ENCODE assay signal across 17 cellular contexts in the genomic region with DNA sequence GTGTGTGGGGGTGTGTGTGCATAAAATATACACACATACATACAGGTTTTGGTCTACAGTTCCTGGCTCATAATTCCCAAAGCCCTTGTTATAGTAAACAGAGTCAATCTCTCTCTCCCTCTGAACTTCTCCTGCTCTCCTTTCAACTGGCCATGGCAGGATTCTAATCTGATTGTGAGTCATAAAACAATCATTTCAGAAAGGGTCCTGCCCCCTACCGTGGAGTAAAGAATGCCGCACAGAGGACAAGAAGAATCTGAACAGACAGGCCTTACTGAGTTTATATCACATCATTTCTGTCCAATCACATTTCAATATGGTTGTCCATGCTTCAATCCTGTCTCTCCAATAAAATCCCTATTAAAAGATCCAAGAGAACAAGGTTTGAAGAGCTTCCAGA.
DNase-seq lines count a peak whose midpoint lies in the region; ATAC-seq, FAIRE-seq and TF ChIP-seq lines count a peak whose summit lies in the region.
"Had no signal": no experiment of that assay in that cellular context is flagged by ENCODE, and none has a peak within 500 bp of the region (broad histone marks: within the 10 kb centered on the region; RNA-seq: fewer than 3 reads in every experiment).

No MANE protein-coding gene starts in this region.

- H3K4me3 ChIP-seq in A673 (ENCODE audit: low read depth, low read length, poor library complexity, severe bottlenecking) (no peak overlapping the region), GM23248 (no peak overlapping the region), fibroblast of villous mesenchyme (ENCODE audit: low read depth, low read length) (no peak overlapping the region)
- H3K4me3 ChIP-seq: colonic mucosa had no signal

- H3K9me3 ChIP-seq in A673 (ENCODE audit: low read depth, low read length, poor library complexity, severe bottlenecking), result no peaks in the 10 kb centered on the region
- H3K9me3 ChIP-seq in GM23248 (ENCODE audit: low read depth), result no peaks in the 10 kb centered on the region
- H3K9me3 ChIP-seq: colonic mucosa had no signal

- TF ChIP-seq CTCF in A673 (conservative IDR thresholded peaks at IDR 0.05; ENCODE audit: low read depth, low read length) (no peak), fibroblast of villous mesenchyme (IDR thresholded peaks at IDR 0.05; ENCODE audit: insufficient read depth, low read depth, low read length) (peak; percentile 6)

- H3F3A ChIP-seq in GM23248 (ENCODE audit: insufficient read depth), result no peaks in the 10 kb centered on the region

- no peak overlapping the region for H3K4me2 ChIP-seq in GM23248 (ENCODE audit: unreplicated experiment)

- no peak overlapping the region for H2AFZ ChIP-seq in GM23248

- intact Hi-C loops in A673 (cut with micrococcal nuclease; ENCODE audit: unreplicated experiment), result no loop called here

- no peaks in the 10 kb centered on the region for H3K9me2 ChIP-seq in GM23248 (ENCODE audit: insufficient read depth)

- DNase-seq in A673 (ENCODE audit: low spot score), result peak; percentile 4
- peak; percentile 18 for DNase-seq in GM23248
- DNase-seq in SK-N-DZ (ENCODE audit: low spot score), result peak; percentile 49
- DNase-seq in fibroblast of villous mesenchyme (ENCODE audit: low read depth), result peak; percentile 26
- no peak for DNase-seq in activated CD4-positive, CD25-positive, alpha-beta regulatory T cell (lab: John Stamatoyannopoulos, UW)
- DNase-seq in GM12892 (ENCODE audit: insufficient read length), result no peak
- DNase-seq in COLO668 (lab: John Stamatoyannopoulos, UW; ENCODE audit: unreplicated experiment), result no peak
- DNase-seq: activated CD4-positive, alpha-beta T cell treated with anti-CD3 and anti-CD28 coated beads, Interleukin-2, amount 10 ng/mL, durations not matched to agents 7 days and 5 days; activated gamma-delta T cell; C1 segment of cervical spinal cord; colonic mucosa; glutamatergic neuron; left ventricle myocardium superior; NCI-H526 treated with DMSO at 0.1 percent for 48 hours; nucleus accumbens had no signal

- no TSS peak for BruUV-seq in A673 (replicated peaks; lab: Mats Ljungman, UMichigan)

- no peaks in the 10 kb centered on the region for H3K79me2 ChIP-seq in GM23248 (ENCODE audit: insufficient read depth)

- FAIRE-seq in GM12892 (lab: Jason Lieb, UNC), result no peak

- in situ Hi-C loops in GM23248 (cut with MboI), result no loop called here

- H3K9ac ChIP-seq in GM23248, result no peak overlapping the region

- H3K4me1 ChIP-seq in A673 (ENCODE audit: insufficient read depth, low read length, poor library complexity, severe bottlenecking) (no peaks in the 10 kb centered on the region), GM23248 (ENCODE audit: insufficient read depth) (no peaks in the 10 kb centered on the region)
- H3K4me1 ChIP-seq: colonic mucosa had no signal

- H3K36me3 ChIP-seq in A673 (ENCODE audit: insufficient read depth, low read length, poor library complexity, severe bottlenecking), result no peaks in the 10 kb centered on the region
- H3K36me3 ChIP-seq in GM23248 (ENCODE audit: low read depth), result no peaks in the 10 kb centered on the region
- H3K36me3 ChIP-seq: colonic mucosa had no signal

- POLR2A ChIA-PET in A673 (lab: Charles Lee; ENCODE audit: low non-redundant PET), result no interaction called here

- H3K27ac ChIP-seq in A673 (ENCODE audit: low read depth, low read length, poor library complexity, severe bottlenecking) (no peak overlapping the region), GM23248 (no peak overlapping the region)
- H3K27ac ChIP-seq: colonic mucosa, HL-60 had no signal

- ATAC-seq in GM21423 (IDR thresholded peaks at IDR 0.05; ENCODE audit: unreplicated experiment), result no peak
- ATAC-seq: left ventricle myocardium superior had no signal

- TF ChIP-seq POLR2A in GM12892 (IDR thresholded peaks at IDR 0.05; ENCODE audit: low read depth, low read length), result no peak

- 15 to 20% methylated on average over 2 of the region's 2 CpGs for WGBS in GM23248 (ENCODE audit: low coverage in 1 of 2, low lambda C conversion rate in 2 of 2, missing lambda C conversion rate in 2 of 2), 2 experiments

- CTCF ChIA-PET in A673 (lab: Charles Lee), result no interaction called here

- H3K27me3 ChIP-seq in A673 (replicated peaks; ENCODE audit: insufficient read depth, low read depth, low read length, poor library complexity) (no peaks in the 10 kb centered on the region), GM23248 (replicated peaks; ENCODE audit: insufficient read depth) (no peaks in the 10 kb centered on the region)
- H3K27me3 ChIP-seq: colonic mucosa had no signal

- no peaks in the 10 kb centered on the region for H4K20me1 ChIP-seq in GM23248 (ENCODE audit: insufficient read depth)

Comparison
In these comparisons a context has a peak if more than half of its experiments do, and no peak if none do; other contexts are left out.
1. DNase-seq: peak in A673 (single experiment), GM23248 (single experiment), SK-N-DZ (single experiment) and fibroblast of villous mesenchyme (single experiment); none in activated CD4-positive, CD25-positive, alpha-beta regulatory T cell (0 of 4), GM12892 (single experiment) and COLO668 (single experiment).